In genomic region chr20:57350726-57351041, GRCh38 we compare ENCODE assay signal across 10 cellular contexts. TPM values are rescaled to one million over a fixed set of nuclear protein-coding genes. Genes with fewer than 3 reads are reported as not detected.
DNase-seq lines count a peak whose midpoint lies in the region; ATAC-seq and TF ChIP-seq lines count a peak whose summit lies in the region.
"Not testable (repeated sequence)": the region's sequence is repeated elsewhere in the genome, so short reads cannot be mapped to it uniquely, and the experiment has no call there.
"Had no signal": no experiment of that assay in that cellular context is flagged by ENCODE, and none has a peak within 500 bp of the region (broad histone marks: within the 10 kb centered on the region; RNA-seq: fewer than 3 reads in every experiment).

No MANE protein-coding gene starts in this region.

- peak overlapping the region; percentile 77 for H3K4me2 ChIP-seq in SU-DHL-6 (ENCODE audit: low read depth, low read length, poor library complexity, severe bottlenecking)
- not testable (repeated sequence) for H3K4me2 ChIP-seq in neural cell (ENCODE audit: low read length)

- not testable (repeated sequence) for TF ChIP-seq CTCF in AG10803 (conservative IDR thresholded peaks at IDR 0.05; ENCODE audit: low read length); HFFc6 (IDR thresholded peaks at IDR 0.05); SU-DHL-6 (IDR thresholded peaks at IDR 0.05; ENCODE audit: insufficient read depth, low read length, poor library complexity, severe bottlenecking); endothelial cell (IDR thresholded peaks at IDR 0.05; ENCODE audit: unreplicated experiment); neural cell (IDR thresholded peaks at IDR 0.05; ENCODE audit: poor library complexity, severe bottlenecking)

- H3K9me3 Mint-ChIP-seq in HFFc6; endothelial cell (ENCODE audit: unreplicated experiment); stimulated activated naive CD8-positive, alpha-beta T cell treated with anti-CD3 and anti-CD28 coated beads, Interleukin-15, amount 100 ng/mL, for 72 hours: not testable (repeated sequence)

- H3K36me3 Mint-ChIP-seq in HFFc6 (ENCODE audit: low read depth) (peaks cover 20% of the 10 kb centered on the region), endothelial cell (ENCODE audit: low read depth, unreplicated experiment) (peaks cover 16% of the 10 kb centered on the region)

- H3K4me1 Mint-ChIP-seq in HFFc6 (ENCODE audit: low read depth), result peaks cover 30% of the 10 kb centered on the region
- H3K4me1 Mint-ChIP-seq in endothelial cell (ENCODE audit: unreplicated experiment), result peaks cover 11% of the 10 kb centered on the region
- peaks cover 27% of the 10 kb centered on the region for H3K4me1 Mint-ChIP-seq in stimulated activated naive CD8-positive, alpha-beta T cell treated with anti-CD3 and anti-CD28 coated beads, Interleukin-15, amount 100 ng/mL, for 72 hours

- peaks cover 16% of the 10 kb centered on the region for H3K4me1 ChIP-seq in adipocyte (ENCODE audit: control insufficient read depth, insufficient read depth, low read length)
- H3K4me1 ChIP-seq in iPS-20b (ENCODE audit: insufficient read depth, low read length), result not testable (repeated sequence)

- not testable (repeated sequence) for TF ChIP-seq EP300 in neural cell (conservative IDR thresholded peaks at IDR 0.05; ENCODE audit: poor library complexity, severe bottlenecking)

- peak overlapping the region; percentile 83 for H2AFZ ChIP-seq in SU-DHL-6 (ENCODE audit: low read depth, low read length, severe bottlenecking)
- H2AFZ ChIP-seq in neural cell (ENCODE audit: low read depth, low read length), result not testable (repeated sequence)

- H3K27me3 ChIP-seq in SU-DHL-6 (ENCODE audit: low read length); adipocyte (replicated peaks; ENCODE audit: control insufficient read depth, insufficient read depth, low read length); iPS-20b (ENCODE audit: insufficient read depth, low read length); neural cell (ENCODE audit: insufficient read depth, low read depth, low read length): not testable (repeated sequence)

- H3K27ac Mint-ChIP-seq in HFFc6, result peak overlapping the region; percentile 91
- H3K27ac Mint-ChIP-seq in endothelial cell (ENCODE audit: unreplicated experiment), result not testable (repeated sequence)
- peak overlapping the region; percentile 93 to 94 for H3K27ac Mint-ChIP-seq in stimulated activated naive CD8-positive, alpha-beta T cell treated with anti-CD3 and anti-CD28 coated beads, Interleukin-15, amount 100 ng/mL, for 72 hours

- not testable (repeated sequence) for H3K9me2 ChIP-seq in SU-DHL-6 (replicated peaks; ENCODE audit: insufficient read depth, low read length); neural cell (ENCODE audit: insufficient read depth, low read length)

- H3K36me3 ChIP-seq in SU-DHL-6 (ENCODE audit: low read length); adipocyte (ENCODE audit: control insufficient read depth, insufficient read depth, low read length, severe bottlenecking); iPS-20b (ENCODE audit: insufficient read depth, low read depth, low read length); neural cell (ENCODE audit: insufficient read depth, low read length): not testable (repeated sequence)

- not testable (repeated sequence) for H3K27me3 Mint-ChIP-seq in HFFc6 (ENCODE audit: insufficient read depth); endothelial cell (ENCODE audit: unreplicated experiment); stimulated activated naive CD8-positive, alpha-beta T cell treated with anti-CD3 and anti-CD28 coated beads, Interleukin-15, amount 100 ng/mL, for 72 hours

- not testable (repeated sequence) for ATAC-seq in stimulated activated naive CD8-positive, alpha-beta T cell treated with anti-CD3 and anti-CD28 coated beads, Interleukin-15, amount 100 ng/mL, for 72 hours

- H3K9ac ChIP-seq in SU-DHL-6 (ENCODE audit: low read length) (peak overlapping the region; percentile 90), adipocyte (ENCODE audit: low read length) (peak overlapping the region; percentile 98), iPS-20b (ENCODE audit: low read depth, low read length) (peak overlapping the region; percentile 94; the same call in 1 of the 2 replicates)
- not testable (repeated sequence) for H3K9ac ChIP-seq in neural cell (ENCODE audit: low read length)

- TF ChIP-seq RAD21 in neural cell (conservative IDR thresholded peaks at IDR 0.05), result not testable (repeated sequence)

- not testable (repeated sequence) for DNase-seq in AG10803 (ENCODE audit: low read depth); HFFc6; adipocyte (ENCODE audit: low read depth); endothelial cell (ENCODE audit: low spot score); stimulated activated naive CD8-positive, alpha-beta T cell treated with anti-CD3 and anti-CD28 coated beads, Interleukin-15, amount 100 ng/mL, for 72 hours

- not testable (repeated sequence) for H3K27ac ChIP-seq in SU-DHL-6 (ENCODE audit: low read depth, low read length); iPS-20b (ENCODE audit: low read length); neural cell (ENCODE audit: low read length)

- H3K79me2 ChIP-seq in SU-DHL-6 (ENCODE audit: insufficient read depth, low read length) (peaks cover 33% of the 10 kb centered on the region), neural cell (replicated peaks; ENCODE audit: insufficient read depth, low read length) (peaks cover 27% of the 10 kb centered on the region)

- not testable (repeated sequence) for H3K9me3 ChIP-seq in SU-DHL-6 (ENCODE audit: insufficient read depth, low read length); adipocyte (ENCODE audit: control insufficient read depth, low read length); iPS-20b (ENCODE audit: insufficient read depth, low read depth, low read length); neural cell (ENCODE audit: low read length)

- H3K4me3 ChIP-seq in AG10803 (ENCODE audit: low read length), result peak overlapping the region; percentile 100
- H3K4me3 ChIP-seq in SU-DHL-6 (ENCODE audit: insufficient read depth, low read length, poor library complexity, severe bottlenecking), result peak overlapping the region; percentile 93
- H3K4me3 ChIP-seq in adipocyte (ENCODE audit: low read length), result peak overlapping the region; percentile 100
- peak overlapping the region; percentile 99 for H3K4me3 ChIP-seq in iPS-20b (ENCODE audit: low read length)
- peak overlapping the region; percentile 89 for H3K4me3 ChIP-seq in neural cell (ENCODE audit: low read length)

- H3K4me3 Mint-ChIP-seq in HFFc6 (peak overlapping the region; percentile 97; the same call in 1 of the 2 replicates), endothelial cell (ENCODE audit: unreplicated experiment) (peak overlapping the region; percentile 98)
- H3K4me3 Mint-ChIP-seq in stimulated activated naive CD8-positive, alpha-beta T cell treated with anti-CD3 and anti-CD28 coated beads, Interleukin-15, amount 100 ng/mL, for 72 hours, result peak overlapping the region; percentile 91 to 94

- not testable (repeated sequence) for H4K20me1 ChIP-seq in SU-DHL-6 (ENCODE audit: low read depth, low read length); neural cell (ENCODE audit: insufficient read depth)

- H3F3A ChIP-seq in SU-DHL-6 (ENCODE audit: insufficient read depth), result peaks cover 11% of the 10 kb centered on the region; the same call in 1 of the 2 replicates
- H3F3A ChIP-seq in neural cell (ENCODE audit: insufficient read depth, low read length, poor library complexity, severe bottlenecking), result not testable (repeated sequence)

RNA-seq across cellular contexts. Expression of gene RAE1, which starts 0.4 kb away (rescaled TPM):
- 10 to 100 TPM; 25.1 to 31.4 (median 28.3) TPM for total RNA-seq in HFFc6 (2021; fragmentation: NEBNext Ultra II Directional; extraction: Animal tissue kit (Norgen Biotek cat#: 25700))
- 32.1 TPM for total RNA-seq in endothelial cell (ENCODE audit: unreplicated experiment)
- polyA plus RNA-seq in neural cell, result 134 and 136 TPM in 2 replicates
- polyA minus RNA-seq in neural cell, result 84.5 and 92.8 TPM in 2 replicates

RNA-seq across cellular contexts. Expression of gene SPO11, which starts 21.1 kb away (rescaled TPM):
- not detected for total RNA-seq in HFFc6 (2021; fragmentation: NEBNext Ultra II Directional; extraction: Animal tissue kit (Norgen Biotek cat#: 25700))
- total RNA-seq in endothelial cell (ENCODE audit: unreplicated experiment), result not detected
- not detected in 2 replicates for polyA plus RNA-seq in neural cell
- polyA minus RNA-seq in neural cell, result not detected in 2 replicates
- total RNA-seq: cerebellum, pulmonary artery endothelial cell had no signal

RNA-seq across cellular contexts. Expression of gene RBM38, which starts 40.5 kb away (rescaled TPM):
- total RNA-seq in HFFc6 (2021; fragmentation: NEBNext Ultra II Directional; extraction: Animal tissue kit (Norgen Biotek cat#: 25700)), result 1 to 10 TPM; 3.7 to 5.7 (median 4.6) TPM
- 23.6 TPM for total RNA-seq in endothelial cell (ENCODE audit: unreplicated experiment)
- polyA plus RNA-seq in neural cell, result 19.0 and 21.5 TPM in 2 replicates
- 13.9 and 19.0 TPM in 2 replicates for polyA minus RNA-seq in neural cell
